ENCODE assay signal across 1 cellular context in genomic region chr12:46585854-46586621, GRCh38.
TF ChIP-seq lines count a peak whose summit lies in the region.

No MANE protein-coding gene starts in this region.

TF ChIP-seq in SK-N-SH treated with all-trans-retinoic acid at 6 μM for 48 hours, 23 proteins besides CTCF, POLR2A, EP300 and RAD21 (continued from another document):
- no peak for TF ChIP-seq TSHZ2 (CRISPR knock-in tag; IDR thresholded peaks at IDR 0.05)
- TF ChIP-seq PATZ1 (CRISPR knock-in tag; IDR thresholded peaks at IDR 0.05; ENCODE audit: borderline replicate concordance): no peak
- no peak for TF ChIP-seq BACH2 (CRISPR knock-in tag; IDR thresholded peaks at IDR 0.05; ENCODE audit: borderline replicate concordance)
- TF ChIP-seq ZFP3 (CRISPR knock-in tag; IDR thresholded peaks at IDR 0.05): no peak
- TF ChIP-seq ZNF70 (CRISPR knock-in tag; IDR thresholded peaks at IDR 0.05): no peak
